ENCODE assay signal across 15 cellular contexts in the genomic region with DNA sequence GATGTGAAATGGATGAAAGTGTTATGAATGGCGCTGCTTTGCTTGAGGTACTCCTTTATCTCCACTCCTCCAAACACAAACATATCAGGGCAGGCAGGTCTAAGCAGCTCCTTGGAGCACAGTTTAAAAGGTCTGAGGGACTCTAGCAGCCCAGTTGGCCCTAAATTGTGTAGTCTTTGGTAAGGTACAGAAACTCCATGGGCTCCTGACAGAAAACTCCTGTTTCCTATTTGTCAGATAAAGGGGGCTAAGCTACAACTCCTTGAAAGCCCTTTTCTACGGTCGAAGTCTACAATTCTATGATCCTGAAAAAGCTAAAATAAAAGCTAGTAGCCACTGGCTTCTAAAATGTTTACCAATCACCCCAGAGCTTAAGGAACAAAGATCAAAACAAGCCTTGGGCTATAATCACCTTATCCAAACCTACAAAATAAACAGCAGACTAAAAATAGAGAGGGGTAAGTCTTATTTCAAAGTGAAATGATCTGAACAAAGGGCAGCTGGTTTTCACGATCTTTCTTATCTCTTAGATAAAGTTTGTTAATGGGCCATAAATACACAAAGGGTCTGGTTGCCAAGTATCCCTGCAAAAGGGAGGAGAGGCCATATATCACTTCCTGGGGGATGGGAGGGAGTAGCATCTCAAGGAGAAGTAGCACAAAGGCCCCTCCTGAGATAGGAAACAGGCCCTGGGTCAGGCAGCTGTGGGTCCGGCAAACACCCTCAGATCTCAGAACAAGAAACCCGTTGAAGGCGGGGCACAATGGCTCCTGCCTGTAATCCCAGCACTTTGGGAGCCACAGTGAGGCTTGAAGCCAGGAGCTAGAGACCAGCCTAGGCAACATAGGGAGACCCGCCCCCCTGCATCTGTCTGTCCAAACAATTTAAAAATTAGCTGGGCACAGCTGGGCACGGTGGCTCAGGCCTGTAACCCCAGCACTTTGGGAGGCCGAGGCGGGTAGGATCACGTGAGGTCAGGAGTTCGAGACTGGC. TPM values are rescaled to one million over a fixed set of nuclear protein-coding genes. Genes with fewer than 3 reads are reported as not detected.
DNase-seq lines count a peak whose midpoint lies in the region; ATAC-seq, FAIRE-seq and TF ChIP-seq lines count a peak whose summit lies in the region.
"Had no signal": no experiment of that assay in that cellular context is flagged by ENCODE, and none has a peak within 500 bp of the region (broad histone marks: within the 10 kb centered on the region; RNA-seq: fewer than 3 reads in every experiment).

No MANE protein-coding gene starts in this region.

- CTCF ChIA-PET in K562 (lab: Yijun Ruan, JAX; ENCODE audit: low intra/inter-chr PET ratio), result no interaction called here
- CTCF ChIA-PET in activated CD8-positive, alpha-beta T cell treated with anti-CD3 and anti-CD28 coated beads for 36 hours (lab: Charles Lee), result interaction anchor here (0.8 to 1.4 kb wide), 7 partner anchors 9 to 263 kb away, joined by 3 to 7 read pairs (median 3); partner anchors contain the start of gene RRAGA

- H3K4me2 ChIP-seq in K562 (ENCODE audit: insufficient read depth, low read length), result peak overlapping the region; percentile 7; the same call in 1 of the 2 replicates

- H3K36me3 Mint-ChIP-seq in activated CD8-positive, alpha-beta T cell treated with anti-CD3 and anti-CD28 coated beads for 36 hours (ENCODE audit: low read depth), result no peaks in the 10 kb centered on the region

- H3K9me1 ChIP-seq in K562 (ENCODE audit: control insufficient read depth, insufficient read depth, low read length), result no peaks in the 10 kb centered on the region

- H3K27me3 Mint-ChIP-seq in activated CD8-positive, alpha-beta T cell treated with anti-CD3 and anti-CD28 coated beads for 36 hours, result no peaks in the 10 kb centered on the region
- H3K27me3 Mint-ChIP-seq: B cell had no signal

- TF ChIP-seq EP300 in K562 (IDR thresholded peaks at IDR 0.05; ENCODE audit: low read length), result no peak

- no peaks in the 10 kb centered on the region for H3K79me2 ChIP-seq in K562 (ENCODE audit: control insufficient read depth, insufficient read depth, low read length)

- no TSS peak for BruUV-seq in K562 (replicated peaks; lab: Mats Ljungman, UMichigan)

- H3K27ac ChIP-seq in K562 (ENCODE audit: extremely low read depth, low read depth, low read length) (no peak overlapping the region), mucosa of rectum (ENCODE audit: low read depth in 2 of 2, low read length in 2 of 2) (peak overlapping the region; percentile 60 to 61)
- H3K27ac ChIP-seq: left ventricle myocardium inferior, WERI-Rb-1 had no signal

- H3K9me3 ChIP-seq in BE2C (no peaks in the 10 kb centered on the region), K562 (replicated peaks; ENCODE audit: control insufficient read depth, insufficient read depth, low read depth, low read length) (no peaks in the 10 kb centered on the region), mucosa of rectum (ENCODE audit: control insufficient read depth in 2 of 2, low read length in 2 of 2) (no peaks in the 10 kb centered on the region)
- H3K9me3 ChIP-seq: left ventricle myocardium inferior had no signal

- FAIRE-seq in K562 (lab: Jason Lieb, UNC), result peak; percentile 54

- peaks cover 4% of the 10 kb centered on the region for H3K4me1 Mint-ChIP-seq in activated CD8-positive, alpha-beta T cell treated with anti-CD3 and anti-CD28 coated beads for 36 hours (ENCODE audit: low read depth)
- H3K4me1 Mint-ChIP-seq: B cell had no signal

- peak; percentile 70 for ATAC-seq in K562
- no peak for ATAC-seq in omental fat pad (ENCODE audit: low FRiP score)
- ATAC-seq in activated CD8-positive, alpha-beta T cell treated with anti-CD3 and anti-CD28 coated beads for 36 hours, result no peak

- H3K27ac Mint-ChIP-seq in activated CD8-positive, alpha-beta T cell treated with anti-CD3 and anti-CD28 coated beads for 36 hours, result no peak overlapping the region
- H3K27ac Mint-ChIP-seq: B cell had no signal

- TF ChIP-seq POLR2A in K562 (conservative IDR thresholded peaks at IDR 0.05), result no peak

- H3K9ac ChIP-seq in K562 (ENCODE audit: insufficient read depth in 1 of 2, low read depth in 2 of 2, low read length in 2 of 2), result peak overlapping the region in 1 of 2 experiments; percentile 13; a peak in 1 of 4 replicates
- H3K9ac ChIP-seq in mucosa of rectum (ENCODE audit: low read depth in 1 of 2, low read length in 2 of 2), result no peak overlapping the region

- H3K4me1 ChIP-seq in BE2C (peaks cover 13% of the 10 kb centered on the region), K562 (replicated peaks in 1 of 2; ENCODE audit: control insufficient read depth in 2 of 2, insufficient read depth in 2 of 2, low read length in 2 of 2) (peaks cover 4 to 11% of the 10 kb centered on the region in 2 experiments; a peak in 3 of 5 replicates), mucosa of rectum (ENCODE audit: control insufficient read depth in 2 of 2, insufficient read depth in 2 of 2, low read length in 2 of 2) (peaks cover 2 to 11% of the 10 kb centered on the region in 2 donors)

- H2AFZ ChIP-seq in K562 (ENCODE audit: low read depth, low read length), result peak overlapping the region; percentile 72; the same call in 1 of the 2 replicates

- H3K9me3 Mint-ChIP-seq in activated CD8-positive, alpha-beta T cell treated with anti-CD3 and anti-CD28 coated beads for 36 hours, result no peaks in the 10 kb centered on the region

- in situ Hi-C loops in K562 (cut with MboI), result no loop called here

- 50% methylated on average over 9 of the region's 13 CpGs for WGBS in K562 (ENCODE audit: insufficient coverage, low coverage, missing lambda C conversion rate)

- no peak for TF ChIP-seq RAD21 in K562 (CRISPR knock-in tag; conservative IDR thresholded peaks at IDR 0.05 in 1 of 2, IDR thresholded peaks at IDR 0.05 in 1 of 2)

- no peaks in the 10 kb centered on the region for H3K27me3 ChIP-seq in BE2C
- H3K27me3 ChIP-seq in K562 (ENCODE audit: control insufficient read depth in 2 of 2, insufficient read depth in 2 of 2, low read length in 2 of 2), result no peaks in the 10 kb centered on the region
- no peaks in the 10 kb centered on the region for H3K27me3 ChIP-seq in mucosa of rectum (ENCODE audit: control insufficient read depth in 2 of 2, insufficient read depth in 2 of 2, low read length in 2 of 2)

- H3K36me3 ChIP-seq in BE2C (no peaks in the 10 kb centered on the region), K562 (ENCODE audit: control insufficient read depth, insufficient read depth, low read length) (no peaks in the 10 kb centered on the region), mucosa of rectum (ENCODE audit: control insufficient read depth in 2 of 2, insufficient read depth in 2 of 2, low read length in 2 of 2) (no peaks in the 10 kb centered on the region)
- H3K36me3 ChIP-seq: left ventricle myocardium inferior, WERI-Rb-1 had no signal

- POLR2A ChIA-PET in K562 (lab: Yijun Ruan, JAX), result interaction anchor here (2.0 kb wide), 1 partner anchor 178 kb away, joined by 6 read pairs; the partner anchor contains the start of gene RPS6
- POLR2A ChIA-PET in activated CD8-positive, alpha-beta T cell treated with anti-CD3 and anti-CD28 coated beads for 36 hours (lab: Charles Lee), result interaction anchor here (1.1 kb wide), 1 partner anchor 263 kb away, joined by 3 read pairs; no protein-coding TSS in a partner anchor

- TF ChIP-seq CTCF in BE2C (IDR thresholded peaks at IDR 0.05; ENCODE audit: low read depth, low read length) (no peak), K562 (IDR thresholded peaks at IDR 0.05 in 2 of 3, conservative IDR thresholded peaks at IDR 0.05 in 1 of 3; ENCODE audit: insufficient read depth in 2 of 3, low read depth in 1 of 3, low read length in 3 of 3) (no peak), omental fat pad (IDR thresholded peaks at IDR 0.05) (no peak)
- no peak for TF ChIP-seq CTCF in activated CD8-positive, alpha-beta T cell treated with anti-CD3 and anti-CD28 coated beads for 36 hours (IDR thresholded peaks at IDR 0.05)

- no peak overlapping the region for H3K4me3 Mint-ChIP-seq in activated CD8-positive, alpha-beta T cell treated with anti-CD3 and anti-CD28 coated beads for 36 hours
- H3K4me3 Mint-ChIP-seq: B cell had no signal

- H3K4me3 ChIP-seq in BE2C (ENCODE audit: low read depth, low read length) (no peak overlapping the region), K562 (no peak overlapping the region), mucosa of rectum (ENCODE audit: low read length in 2 of 2) (peak overlapping the region in 1 of 2 donors; percentile 8)
- H3K4me3 ChIP-seq: left ventricle myocardium inferior had no signal

- H4K20me1 ChIP-seq in K562 (replicated peaks; ENCODE audit: control insufficient read depth, insufficient read depth, low read length), result no peaks in the 10 kb centered on the region

- intact Hi-C loops in K562 (cut with micrococcal nuclease), result no loop called here
- intact Hi-C loops in activated CD8-positive, alpha-beta T cell treated with anti-CD3 and anti-CD28 coated beads for 36 hours (cut with micrococcal nuclease), result no loop called here

- peak; percentile 62 for DNase-seq in BE2C
- peak; percentile 25 for DNase-seq in HuH-7.5 (ENCODE audit: low spot score)
- DNase-seq in K562 (ENCODE audit: extremely low read depth in 1 of 4, low spot score in 3 of 4), result peak in 2 of 4 experiments; percentile 24 to 27
- no peak for DNase-seq in omental fat pad (ENCODE audit: low spot score)
- DNase-seq in activated CD8-positive, alpha-beta T cell treated with anti-CD3 and anti-CD28 coated beads for 36 hours, result no peak
- no peak for DNase-seq in NCI-H1092 treated with DMSO at 0.1 percent for 48 hours (lab: John Stamatoyannopoulos, UW)
- DNase-seq in GOT3 (lab: John Stamatoyannopoulos, UW), result no peak
- DNase-seq: activated T-cell treated with anti-CD3 and anti-CD28 coated beads for 4 hours; effector CD8-positive, alpha-beta T cell; left ventricle myocardium inferior; NCI-H524; SIG-M5; WERI-Rb-1 had no signal

RNA-seq across cellular contexts. Expression of gene DENND4C, which starts 28.3 kb away (rescaled TPM):
- 6.1 TPM for polyA plus RNA-seq in BE2C (2012; ENCODE audit: insufficient read depth, insufficient read length, low read depth)
- total RNA-seq in K562 (2011; cell fraction: chromatin; rRNA removed; ENCODE audit: low replicate concordance), result 58.3 and 148 TPM in 2 replicates
- total RNA-seq in K562 (2011; cell fraction: nucleolus; rRNA removed), result 21.2 and 29.9 TPM in 2 replicates
- total RNA-seq in K562 (2011; cell fraction: nucleoplasm; rRNA removed), result 52.6 and 70.1 TPM in 2 replicates
- total RNA-seq in K562 (2014; rRNA removed), result 13.6 and 15.3 TPM in 2 replicates
- total RNA-seq in K562 (2014; rRNA removed; fragmentation: Illumina TruSeq; extraction: Trizol), result 24.4 and 26.2 TPM in 2 replicates
- 26.2 and 31.8 TPM in 2 replicates for total RNA-seq in K562 (2015; rRNA removed; fragmentation: Illumina TruSeq; extraction: Trizol)
- 13.8 and 13.9 TPM in 2 replicates for total RNA-seq in K562 (2021)
- polyA plus RNA-seq in K562 (2011; rRNA removed), result 19.3 and 26.0 TPM in 2 replicates
- polyA plus RNA-seq in K562 (2011; cell fraction: cytosol; rRNA removed), result 4.9 and 9.3 TPM in 2 replicates
- 16.9 and 17.1 TPM in 2 replicates for polyA plus RNA-seq in K562 (2011; cell fraction: nucleus; rRNA removed)
- polyA plus RNA-seq in K562 (2012), result 8.7 and 11.1 TPM in 2 replicates
- 12.2 and 14.5 TPM in 2 replicates for polyA plus RNA-seq in K562 (2014; fragmentation: Illumina TruSeq; extraction: Trizol)
- 1 to 10 TPM; 4.8 to 6.7 TPM for polyA plus RNA-seq in K562 (2014; fragmentation: Nextera tagmentation; extraction: Ambion mirVana)
- polyA plus RNA-seq in K562 (2014; rRNA removed), result 9.5 and 13.3 TPM in 2 replicates
- 63.2 and 72.7 TPM in 2 replicates for polyA minus RNA-seq in K562 (2011; rRNA and poly(A)+ RNA removed)
- polyA minus RNA-seq in K562 (2011; cell fraction: cytosol; rRNA and poly(A)+ RNA removed), result 15.4 and 29.7 TPM in 2 replicates
- polyA minus RNA-seq in K562 (2011; cell fraction: nucleus; rRNA and poly(A)+ RNA removed), result 39.0 and 62.6 TPM in 2 replicates
- 100 to 1,000 TPM in 3 of 4 donors, 10 to 100 TPM in 1; 80.0 to 133 (median 113) TPM for total RNA-seq in omental fat pad
- 10 to 100 TPM; 17.4 to 18.5 TPM for total RNA-seq in activated CD8-positive, alpha-beta T cell treated with anti-CD3 and anti-CD28 coated beads for 36 hours

Comparison
In these comparisons a context has a peak if more than half of its experiments do, and no peak if none do; other contexts are left out.
1. DNase-seq: peak in BE2C (single experiment) and HuH-7.5 (single experiment); none in omental fat pad (single experiment), activated CD8-positive, alpha-beta T cell treated with anti-CD3 and anti-CD28 coated beads for 36 hours (single experiment), NCI-H1092 treated with DMSO at 0.1 percent for 48 hours (single experiment) and GOT3 (single experiment).